In the genomic region with DNA sequence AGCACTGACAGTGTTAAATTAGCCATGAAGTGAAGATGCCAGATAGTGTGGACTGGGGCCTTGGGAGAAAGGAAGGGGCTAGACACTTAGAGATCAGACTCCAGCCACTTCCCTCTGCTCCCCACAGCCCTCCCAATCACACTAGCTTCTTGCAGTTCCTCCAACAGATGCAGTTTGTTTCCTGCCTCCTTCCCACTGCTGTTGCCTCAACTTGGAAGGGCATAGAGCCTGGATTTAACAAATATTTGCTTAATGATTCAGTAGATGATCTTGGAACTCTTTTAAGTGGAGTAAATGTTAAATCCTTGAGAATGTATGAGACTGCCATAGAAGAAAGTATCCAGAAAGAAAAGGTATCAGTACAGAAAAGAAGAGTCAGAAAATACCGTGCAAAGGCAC, we compare ENCODE assay signal across 8 cellular contexts. TPM values are rescaled to one million over a fixed set of nuclear protein-coding genes. Genes with fewer than 3 reads are reported as not detected.
A peak's percentile ranks its signal among the peaks of the same experiment; 100 is the strongest.
DNase-seq lines count a peak whose midpoint lies in the region; ATAC-seq, FAIRE-seq and TF ChIP-seq lines count a peak whose summit lies in the region.

No MANE protein-coding gene starts in this region.

- H2BK120ac ChIP-seq in H1 (replicated peaks; ENCODE audit: low read depth, low read length) (no peak overlapping the region), neuronal stem cell (ENCODE audit: low read depth, low read length) (no peak overlapping the region)

- H4K8ac ChIP-seq in H1 (ENCODE audit: extremely low read depth, insufficient read depth, low read length), result no peak overlapping the region
- no peak overlapping the region for H4K8ac ChIP-seq in neuronal stem cell (ENCODE audit: low read depth, low read length)

- H3K23ac ChIP-seq in H1 (ENCODE audit: insufficient read length) (no peak overlapping the region), neuronal stem cell (ENCODE audit: low read depth, low read length, poor library complexity) (no peak overlapping the region)

- intact Hi-C loops in CD8-positive, alpha-beta T cell (cut with DNase I, micrococcal nuclease), result loop anchor here (2.0 to 10.0 kb wide), 13 partner anchors 152 to 975 kb away; a partner anchor contains a TSS

- WGBS in H1 (ENCODE audit: extremely low coverage in 1 of 2, insufficient coverage in 1 of 2, insufficient read length in 1 of 2, insufficient replicate concordance in 2 of 2, low coverage in 1 of 2, low lambda C conversion rate in 2 of 2, missing lambda C conversion rate in 1 of 2), 2 experiments, result 65% methylated on average over 1 of the region's 1 CpG; no CpG with 5 or more reads in 1 of the 2 experiments
- WGBS in neuronal stem cell (ENCODE audit: extremely low coverage in 2 of 2, insufficient read length in 2 of 2, insufficient replicate concordance in 1 of 2), 2 donors, result no CpG with 5 or more reads among the region's 1 CpG

- H3K9ac ChIP-seq in H1 (replicated peaks in 1 of 4; ENCODE audit: extremely low read depth in 1 of 4, low read depth in 3 of 4, low read length in 3 of 4) (no peak overlapping the region), neuronal stem cell (ENCODE audit: low read depth, low read length, poor library complexity) (no peak overlapping the region)

- peaks cover 29% of the 10 kb centered on the region for H3K36me3 Mint-ChIP-seq in CD8-positive, alpha-beta T cell

- H2BK5ac ChIP-seq in H1 (ENCODE audit: low read depth, low read length) (no peak overlapping the region), neuronal stem cell (ENCODE audit: low read length) (no peak overlapping the region)

- no peak for ATAC-seq in CD8-positive, alpha-beta T cell
- no peak for ATAC-seq in HG02763 (IDR thresholded peaks at IDR 0.05; ENCODE audit: unreplicated experiment)

- H3K18ac ChIP-seq in H1 (ENCODE audit: extremely low read depth, low read length) (no peak overlapping the region), neuronal stem cell (ENCODE audit: low read length) (no peak overlapping the region)

- H3K4me3 ChIP-seq in CD8-positive, alpha-beta T cell (ENCODE audit: low read depth, low read length), result no peak overlapping the region
- H3K4me3 ChIP-seq in H1 (ENCODE audit: extremely low read depth in 1 of 4, insufficient read depth in 2 of 4, low read depth in 3 of 4, low read length in 4 of 4) (peak overlapping the region in 1 of 4 experiments; percentile 99; a peak in 2 of 8 replicates), neuronal stem cell (ENCODE audit: low read length in 2 of 2) (peak overlapping the region in 1 of 2 donors; percentile 57)

- CTCF ChIA-PET in CD8-positive, alpha-beta T cell (lab: Charles Lee), result no interaction called here
- CTCF ChIA-PET in H1 (lab: Charles Lee; ENCODE audit: partially characterized antibody), result interaction anchor here (1.0 to 1.5 kb wide), 3 partner anchors 75 to 112 kb away, joined by 3 to 4 read pairs (median 3); no protein-coding TSS in a partner anchor

- H4K91ac ChIP-seq in H1 (replicated peaks; ENCODE audit: insufficient read length, low read length), result no peak overlapping the region
- no peak overlapping the region for H4K91ac ChIP-seq in neuronal stem cell (ENCODE audit: low read depth, low read length, poor library complexity)

- no peaks in the 10 kb centered on the region for H3K9me3 ChIP-seq in CD8-positive, alpha-beta T cell (ENCODE audit: low read length)
- no peaks in the 10 kb centered on the region for H3K9me3 ChIP-seq in H1 (ENCODE audit: insufficient read depth in 2 of 2, low read depth in 1 of 2, low read length in 1 of 2)
- no peaks in the 10 kb centered on the region for H3K9me3 ChIP-seq in neuronal stem cell (replicated peaks in 1 of 2; ENCODE audit: control insufficient read depth in 2 of 2, insufficient read depth in 1 of 2, low read depth in 1 of 2, low read length in 2 of 2)

- no peak for TF ChIP-seq POLR2A in H1 (IDR thresholded peaks at IDR 0.05; ENCODE audit: control extremely low read depth in 1 of 2, low read depth in 2 of 2, low read length in 2 of 2)

- H3K56ac ChIP-seq in H1 (replicated peaks; ENCODE audit: insufficient read length, low read depth, low read length), result no peak overlapping the region

- TF ChIP-seq RAD21 in H1 (IDR thresholded peaks at IDR 0.05 in 1 of 2, conservative IDR thresholded peaks at IDR 0.05 in 1 of 2; ENCODE audit: low read depth in 2 of 2, low read length in 2 of 2), result no peak

- TF ChIP-seq CTCF in CD8-positive, alpha-beta T cell (IDR thresholded peaks at IDR 0.05), result no peak
- TF ChIP-seq CTCF in H1 (IDR thresholded peaks at IDR 0.05; ENCODE audit: control extremely low read depth in 1 of 3, insufficient read depth in 1 of 3, low read depth in 1 of 3, low read length in 3 of 3), result no peak

- H2AK5ac ChIP-seq in H1 (ENCODE audit: low read depth, low read length) (no peak overlapping the region), neuronal stem cell (ENCODE audit: low read depth, low read length) (no peak overlapping the region)

- TF ChIP-seq EP300 in H1 (IDR thresholded peaks at IDR 0.05; ENCODE audit: borderline replicate concordance in 1 of 2, low read depth in 2 of 2, low read length in 2 of 2), result no peak

- H2AFZ ChIP-seq in H1 (ENCODE audit: low read length), result 0 out of 2 replicates have a peak overlapping the region, but pooled peaks have one; percentile 36
- H2AFZ ChIP-seq in neuronal stem cell (ENCODE audit: low read length), result peak overlapping the region; percentile 94

- H3K23me2 ChIP-seq in H1 (ENCODE audit: low read depth, low read length), result peaks cover 9% of the 10 kb centered on the region

- no peak overlapping the region for H3K4ac ChIP-seq in H1 (replicated peaks; ENCODE audit: insufficient read length, low read depth, low read length)
- H3K4ac ChIP-seq in neuronal stem cell (ENCODE audit: low read length), result no peak overlapping the region

- H3K27me3 Mint-ChIP-seq in CD8-positive, alpha-beta T cell (ENCODE audit: low read depth), result no peaks in the 10 kb centered on the region

- FAIRE-seq in H1 (lab: Jason Lieb, UNC), result no peak
- no peak for FAIRE-seq in frontal cortex (lab: Jason Lieb, UNC)
- no peak for FAIRE-seq in RCC 7860 (lab: Jason Lieb, UNC)

- H3K14ac ChIP-seq in H1 (ENCODE audit: insufficient read length) (no peak overlapping the region), neuronal stem cell (ENCODE audit: low read length) (no peak overlapping the region)

- H3K36me3 ChIP-seq in CD8-positive, alpha-beta T cell (ENCODE audit: insufficient read depth, low read length), result peaks cover 16% of the 10 kb centered on the region
- H3K36me3 ChIP-seq in H1 (ENCODE audit: control insufficient read depth in 2 of 4, insufficient read depth in 4 of 4, low read length in 3 of 4) (peaks cover 12 to 20% (median 16%) of the 10 kb centered on the region in 4 experiments), neuronal stem cell (replicated peaks in 1 of 2; ENCODE audit: control insufficient read depth in 2 of 2, insufficient read depth in 2 of 2, low read length in 2 of 2) (peaks cover 9 to 24% of the 10 kb centered on the region in 2 donors)

- H3K27ac Mint-ChIP-seq in CD8-positive, alpha-beta T cell, result peak overlapping the region; percentile 98

- H3K9me3 Mint-ChIP-seq in CD8-positive, alpha-beta T cell, result no peaks in the 10 kb centered on the region

- H3K4me1 Mint-ChIP-seq in CD8-positive, alpha-beta T cell (ENCODE audit: low read depth), result peaks cover 37% of the 10 kb centered on the region

- H3K4me3 Mint-ChIP-seq in CD8-positive, alpha-beta T cell, result peak overlapping the region; percentile 99

- no peak overlapping the region for H2BK20ac ChIP-seq in H1 (ENCODE audit: low read length)

- H3K27me3 ChIP-seq in CD8-positive, alpha-beta T cell (ENCODE audit: insufficient read depth, low read length), result no peaks in the 10 kb centered on the region
- H3K27me3 ChIP-seq in H1 (replicated peaks in 1 of 4; ENCODE audit: control insufficient read depth in 3 of 4, extremely low read depth in 1 of 4, insufficient read depth in 3 of 4, low read length in 3 of 4), result no peaks in the 10 kb centered on the region
- H3K27me3 ChIP-seq in neuronal stem cell (ENCODE audit: control insufficient read depth in 3 of 3, insufficient read depth in 3 of 3, low read depth in 1 of 3, low read length in 3 of 3), result no peaks in the 10 kb centered on the region

- peak overlapping the region; percentile 53 to 67; a peak in 2 of 4 replicates for H3K4me2 ChIP-seq in H1 (ENCODE audit: insufficient read depth in 1 of 2, low read depth in 2 of 2, low read length in 2 of 2)
- no peak overlapping the region for H3K4me2 ChIP-seq in neuronal stem cell (ENCODE audit: insufficient read depth, low read length, poor library complexity, severe bottlenecking)

- H3K79me1 ChIP-seq in H1 (ENCODE audit: low read depth, low read length), result no peaks in the 10 kb centered on the region
- H3K79me1 ChIP-seq in neuronal stem cell (ENCODE audit: low read depth, low read length), result no peaks in the 10 kb centered on the region

- peaks cover 17 to 35% of the 10 kb centered on the region in 2 experiments for H3K79me2 ChIP-seq in H1 (ENCODE audit: control insufficient read depth in 1 of 2, insufficient read depth in 2 of 2, low read length in 2 of 2)

- POLR2A ChIA-PET in CD8-positive, alpha-beta T cell (lab: Charles Lee), result interaction anchor here (0.6 to 2.8 kb wide), 6 partner anchors 48 to 308 kb away, joined by 3 to 36 read pairs (median 10); a partner anchor contains a TSS
- POLR2A ChIA-PET in H1 (lab: Charles Lee; ENCODE audit: partially characterized antibody), result interaction anchor here (0.9 to 1.6 kb wide), 8 partner anchors 9 to 97 kb away, joined by 3 to 9 read pairs (median 4); a partner anchor contains a TSS

- DNase-seq in CD8-positive, alpha-beta T cell, result no peak
- DNase-seq in MV-4-11 (lab: John Stamatoyannopoulos, UW) (peak; percentile 43), H1 (ENCODE audit: low read depth in 1 of 2, low spot score in 2 of 2) (no peak), neuronal stem cell (ENCODE audit: low spot score) (no peak), frontal cortex (ENCODE audit: low spot score in 2 of 2) (no peak), RCC 7860 (ENCODE audit: low spot score) (no peak), OCI-M2 (lab: John Stamatoyannopoulos, UW; ENCODE audit: unreplicated experiment) (no peak)

- H3K4me1 ChIP-seq in CD8-positive, alpha-beta T cell (ENCODE audit: insufficient read depth, low read length), result peaks cover 32% of the 10 kb centered on the region
- peaks cover 2 to 9% (median 5%) of the 10 kb centered on the region in 4 experiments; a peak in 6 of 7 replicates for H3K4me1 ChIP-seq in H1 (replicated peaks in 1 of 4; ENCODE audit: control insufficient read depth in 3 of 4, insufficient read depth in 4 of 4, low read length in 3 of 4)
- H3K4me1 ChIP-seq in neuronal stem cell (ENCODE audit: control insufficient read depth in 2 of 2, insufficient read depth in 1 of 2, low read depth in 1 of 2, low read length in 2 of 2), result peaks cover 4 to 10% of the 10 kb centered on the region in 2 donors

- no peak overlapping the region for H2BK15ac ChIP-seq in H1 (ENCODE audit: low read length)
- no peak overlapping the region for H2BK15ac ChIP-seq in neuronal stem cell (ENCODE audit: low read length)

- no peak overlapping the region for H4K5ac ChIP-seq in H1 (ENCODE audit: insufficient read length, low read depth, low read length)

- H2BK12ac ChIP-seq in H1 (ENCODE audit: low read depth, low read length) (no peak overlapping the region), neuronal stem cell (ENCODE audit: low read length) (no peak overlapping the region)

- peak overlapping the region; percentile 98 for H3K27ac ChIP-seq in CD8-positive, alpha-beta T cell (ENCODE audit: low read depth, low read length)
- H3K27ac ChIP-seq in H1 (ENCODE audit: low read depth, low read length) (no peak overlapping the region), neuronal stem cell (replicated peaks; ENCODE audit: low read length) (no peak overlapping the region)

- peaks cover 8 to 18% of the 10 kb centered on the region in 2 experiments for H4K20me1 ChIP-seq in H1 (replicated peaks in 1 of 2; ENCODE audit: control insufficient read depth in 1 of 2, insufficient read depth in 2 of 2, low read length in 2 of 2)

RNA-seq across cellular contexts. Expression of a gene that starts 1.5 kb away (rescaled TPM):
- 100 to 1,000 TPM; 330 to 338 TPM for total RNA-seq in CD8-positive, alpha-beta T cell
- total RNA-seq in H1 (2021; fragmentation: NEBNext Ultra II Directional; extraction: Animal tissue kit (Norgen Biotek cat#: 25700)), result 335 and 340 TPM in 2 replicates
- 78.9 and 152 TPM in 2 replicates for polyA plus RNA-seq in H1 (2011; rRNA removed)
- polyA plus RNA-seq in H1 (2011; cell fraction: cytosol; rRNA removed), result 82.8 TPM
- 73.9 TPM for polyA plus RNA-seq in H1 (2011; cell fraction: nucleus; rRNA removed)
- 201 to 337 TPM (median 252 TPM) in 4 replicates for polyA plus RNA-seq in H1 (2012, experiment 1 of 2)
- 8.4 TPM for polyA plus RNA-seq in H1 (2012, experiment 2 of 2)
- polyA plus RNA-seq in H1 (2013, experiment 1 of 2), result 136 TPM
- polyA plus RNA-seq in H1 (2013, experiment 2 of 2), result 141 TPM
- polyA minus RNA-seq in H1 (2011; rRNA and poly(A)+ RNA removed), result 257 and 434 TPM in 2 replicates
- polyA minus RNA-seq in H1 (2011; cell fraction: cytosol; rRNA and poly(A)+ RNA removed), result 197 TPM
- polyA minus RNA-seq in H1 (2011; cell fraction: nucleus; rRNA and poly(A)+ RNA removed), result 146 TPM
- 167 TPM for polyA plus RNA-seq in neuronal stem cell (2013, experiment 1 of 2)
- polyA plus RNA-seq in neuronal stem cell (2013, experiment 2 of 2), result 170 TPM
- 437 TPM for total RNA-seq in frontal cortex

RNA-seq across cellular contexts. Expression of a gene that starts 54.2 kb away (rescaled TPM):
- total RNA-seq in CD8-positive, alpha-beta T cell, result 1,000 to 10,000 TPM; 1,353 to 1,404 TPM
- total RNA-seq in H1 (2021; fragmentation: NEBNext Ultra II Directional; extraction: Animal tissue kit (Norgen Biotek cat#: 25700)), result 33.9 and 35.2 TPM in 2 replicates
- polyA plus RNA-seq in H1 (2011; rRNA removed), result 9.7 and 22.3 TPM in 2 replicates
- polyA plus RNA-seq in H1 (2011; cell fraction: cytosol; rRNA removed), result 19.6 TPM
- polyA plus RNA-seq in H1 (2011; cell fraction: nucleus; rRNA removed), result 9.2 TPM
- polyA plus RNA-seq in H1 (2012, experiment 1 of 2), result 15.8 to 34.8 TPM (median 17.2 TPM) in 4 replicates
- 4.8 TPM for polyA plus RNA-seq in H1 (2012, experiment 2 of 2)
- polyA plus RNA-seq in H1 (2013, experiment 1 of 2), result 44.8 TPM
- 37.5 TPM for polyA plus RNA-seq in H1 (2013, experiment 2 of 2)
- 9.1 and 11.8 TPM in 2 replicates for polyA minus RNA-seq in H1 (2011; rRNA and poly(A)+ RNA removed)
- 8.3 TPM for polyA minus RNA-seq in H1 (2011; cell fraction: cytosol; rRNA and poly(A)+ RNA removed)
- polyA minus RNA-seq in H1 (2011; cell fraction: nucleus; rRNA and poly(A)+ RNA removed), result 31.8 TPM
- 72.0 TPM for polyA plus RNA-seq in neuronal stem cell (2013, experiment 1 of 2)
- polyA plus RNA-seq in neuronal stem cell (2013, experiment 2 of 2), result 71.3 TPM
- total RNA-seq in frontal cortex, result 182 TPM
